ENCODE assay signal across 8 cellular contexts in the genomic region with DNA sequence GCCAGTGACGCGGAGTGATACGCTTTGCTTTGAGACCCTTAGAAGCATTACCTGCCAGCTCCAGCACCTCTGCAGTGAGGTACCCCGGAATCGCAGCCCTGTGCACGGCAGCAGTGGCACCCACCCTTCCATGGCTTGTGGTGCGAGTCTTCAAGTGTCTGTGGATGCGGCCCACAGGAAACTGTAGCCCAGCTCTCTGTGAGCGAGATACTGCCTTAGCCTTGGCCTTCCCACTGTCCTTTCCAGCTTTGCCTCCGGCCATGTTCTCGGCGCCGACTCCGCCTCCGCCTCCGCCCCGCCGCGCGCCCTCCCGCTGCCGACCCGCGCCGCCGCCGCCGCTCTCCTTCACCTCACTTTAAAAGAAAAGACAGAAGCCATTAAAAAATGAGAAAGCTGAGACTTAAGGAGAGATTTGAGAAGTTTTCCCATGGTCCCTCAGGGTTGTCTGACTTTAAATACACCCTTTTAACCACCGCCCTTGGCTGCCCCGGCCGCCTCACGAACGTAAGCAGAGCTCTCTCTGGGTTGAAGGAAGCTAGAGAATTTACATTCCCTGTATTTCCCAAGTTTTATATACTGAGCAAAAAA.
A peak's percentile ranks its signal among the peaks of the same experiment; 100 is the strongest.
DNase-seq lines count a peak whose midpoint lies in the region; ATAC-seq and TF ChIP-seq lines count a peak whose summit lies in the region.

No MANE protein-coding gene starts in this region.

- H3K79me2 ChIP-seq in GM23248 (ENCODE audit: insufficient read depth): no peaks in the 10 kb centered on the region

- no peaks in the 10 kb centered on the region for H3K9me2 ChIP-seq in GM23248 (ENCODE audit: insufficient read depth)

- H3K4me3 ChIP-seq in GM23248: peak overlapping the region; percentile 77
- H3K4me3 ChIP-seq in endocrine pancreas (ENCODE audit: control insufficient read depth, insufficient read depth, low read length): peak overlapping the region; percentile 67
- H3K4me3 ChIP-seq in tibial nerve: peak overlapping the region in 3 of 4 donors; percentile 16 to 53 (median 40)

- H3K4me3 Mint-ChIP-seq in T-helper 17 cell: peak overlapping the region; percentile 83

- no peak for TF ChIP-seq CTCF in tibial nerve (IDR thresholded peaks at IDR 0.05)

- WGBS in GM23248 (ENCODE audit: low coverage in 1 of 2, low lambda C conversion rate in 2 of 2, missing lambda C conversion rate in 2 of 2), 2 experiments: 3 to 4% methylated on average over 23 to 32 of the region's 33 CpGs
- 8 to 25% methylated on average over 31 to 32 of the region's 33 CpGs for WGBS in tibial nerve, 2 donors

- peak; percentile 30 for ATAC-seq in T-helper 17 cell
- no peak for ATAC-seq in GM19035 (IDR thresholded peaks at IDR 0.05; ENCODE audit: unreplicated experiment)

- no peaks in the 10 kb centered on the region for H3K27me3 ChIP-seq in GM23248 (replicated peaks; ENCODE audit: insufficient read depth)
- no peaks in the 10 kb centered on the region for H3K27me3 ChIP-seq in endocrine pancreas (ENCODE audit: control insufficient read depth, insufficient read depth, low read length)
- H3K27me3 ChIP-seq in tibial nerve: no peaks in the 10 kb centered on the region

- peaks cover 44% of the 10 kb centered on the region for H3K27me3 Mint-ChIP-seq in T-helper 17 cell

- no peak for TF ChIP-seq POLR2A in tibial nerve (IDR thresholded peaks at IDR 0.05)

- H3K36me3 ChIP-seq in GM23248 (ENCODE audit: low read depth): no peaks in the 10 kb centered on the region
- H3K36me3 ChIP-seq in endocrine pancreas (ENCODE audit: control insufficient read depth, insufficient read depth, low read length): no peaks in the 10 kb centered on the region
- H3K36me3 ChIP-seq in tibial nerve: peaks cover 0 to 7% (median 0%) of the 10 kb centered on the region in 3 donors

- H3K4me1 ChIP-seq in GM23248 (ENCODE audit: insufficient read depth): peaks cover 5% of the 10 kb centered on the region; the same call in 1 of the 2 replicates
- peaks cover 5% of the 10 kb centered on the region for H3K4me1 ChIP-seq in endocrine pancreas (ENCODE audit: control insufficient read depth, insufficient read depth, low read length)
- H3K4me1 ChIP-seq in tibial nerve: peaks cover 0 to 5% (median 0%) of the 10 kb centered on the region in 4 donors

- peaks cover 6% of the 10 kb centered on the region; the same call in 1 of the 2 replicates for H3F3A ChIP-seq in GM23248 (ENCODE audit: insufficient read depth)

- H2AFZ ChIP-seq in GM23248: peak overlapping the region; percentile 100

- peak overlapping the region; percentile 49 for H3K27ac ChIP-seq in GM23248
- peak overlapping the region in 2 of 4 donors; percentile 52 to 77 for H3K27ac ChIP-seq in tibial nerve

- in situ Hi-C loops in GM23248 (cut with MboI): no loop called here

- H3K36me3 Mint-ChIP-seq in T-helper 17 cell (ENCODE audit: low read depth): no peaks in the 10 kb centered on the region

- TF ChIP-seq EP300 in tibial nerve (IDR thresholded peaks at IDR 0.05): no peak

- peaks cover 3% of the 10 kb centered on the region for H3K4me1 Mint-ChIP-seq in T-helper 17 cell

- peak overlapping the region; percentile 80 for H3K9ac ChIP-seq in GM23248
- H3K9ac ChIP-seq in endocrine pancreas (ENCODE audit: control insufficient read depth, insufficient read depth, low read length): no peak overlapping the region

- no peaks in the 10 kb centered on the region for H3K9me3 ChIP-seq in GM23248 (ENCODE audit: low read depth)
- H3K9me3 ChIP-seq in T-helper 17 cell (ENCODE audit: control insufficient read depth, low read length, poor library complexity, severe bottlenecking): no peaks in the 10 kb centered on the region
- no peaks in the 10 kb centered on the region for H3K9me3 ChIP-seq in endocrine pancreas (ENCODE audit: control insufficient read depth, low read length)
- peaks cover 0 to 3% (median 0%) of the 10 kb centered on the region in 4 donors for H3K9me3 ChIP-seq in tibial nerve

- no peak overlapping the region for H3K27ac Mint-ChIP-seq in T-helper 17 cell

- DNase-seq in GM23248 (peak; percentile 62), T-helper 17 cell (no peak), midbrain (lab: John Stamatoyannopoulos, UW) (peak; percentile 7), tibial nerve (ENCODE audit: low spot score in 2 of 2) (no peak), RKO (ENCODE audit: low spot score) (no peak), GDM1 (lab: John Stamatoyannopoulos, UW) (no peak)

- H4K20me1 ChIP-seq in GM23248 (ENCODE audit: insufficient read depth): no peaks in the 10 kb centered on the region

- peak overlapping the region; percentile 98 for H3K4me2 ChIP-seq in GM23248 (ENCODE audit: unreplicated experiment)

Comparison
In these comparisons a context has a peak if more than half of its experiments do, and no peak if none do; other contexts are left out.
1. DNase-seq: peak in GM23248 (single experiment) and midbrain (single experiment); none in T-helper 17 cell (0 of 3), tibial nerve (0 of 2), RKO (single experiment) and GDM1 (single experiment).
2. Peak in every context shown above with its lines, with median percentiles within 50 percentile points of each other: H3K4me3 ChIP-seq.